ENCODE assay signal across 1 cellular context in the genomic region with DNA sequence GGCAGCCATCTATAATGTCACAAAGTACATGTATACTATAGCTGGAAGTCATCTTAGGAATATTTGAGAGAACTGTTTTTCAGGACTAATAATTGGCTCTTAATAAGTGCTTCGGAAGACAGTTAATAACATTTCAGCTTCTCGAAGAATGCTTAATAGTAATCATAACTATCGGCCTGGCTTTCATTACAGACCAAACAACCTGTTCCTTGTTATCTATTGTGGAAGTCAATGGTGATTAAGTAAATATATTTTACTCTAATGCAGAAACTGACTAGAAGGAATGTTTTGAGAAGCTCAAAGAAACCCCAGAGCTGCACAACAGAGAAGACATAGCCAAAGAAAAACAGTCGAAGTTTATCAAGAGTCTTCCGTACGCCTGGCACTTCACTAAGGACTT.
TF ChIP-seq lines count a peak whose summit lies in the region.

No MANE protein-coding gene starts in this region.

TF ChIP-seq in SK-N-SH treated with all-trans-retinoic acid at 6 μM for 48 hours, 23 proteins besides CTCF, POLR2A, EP300 and RAD21 (continued from another document):
- TF ChIP-seq, protein P1, sequence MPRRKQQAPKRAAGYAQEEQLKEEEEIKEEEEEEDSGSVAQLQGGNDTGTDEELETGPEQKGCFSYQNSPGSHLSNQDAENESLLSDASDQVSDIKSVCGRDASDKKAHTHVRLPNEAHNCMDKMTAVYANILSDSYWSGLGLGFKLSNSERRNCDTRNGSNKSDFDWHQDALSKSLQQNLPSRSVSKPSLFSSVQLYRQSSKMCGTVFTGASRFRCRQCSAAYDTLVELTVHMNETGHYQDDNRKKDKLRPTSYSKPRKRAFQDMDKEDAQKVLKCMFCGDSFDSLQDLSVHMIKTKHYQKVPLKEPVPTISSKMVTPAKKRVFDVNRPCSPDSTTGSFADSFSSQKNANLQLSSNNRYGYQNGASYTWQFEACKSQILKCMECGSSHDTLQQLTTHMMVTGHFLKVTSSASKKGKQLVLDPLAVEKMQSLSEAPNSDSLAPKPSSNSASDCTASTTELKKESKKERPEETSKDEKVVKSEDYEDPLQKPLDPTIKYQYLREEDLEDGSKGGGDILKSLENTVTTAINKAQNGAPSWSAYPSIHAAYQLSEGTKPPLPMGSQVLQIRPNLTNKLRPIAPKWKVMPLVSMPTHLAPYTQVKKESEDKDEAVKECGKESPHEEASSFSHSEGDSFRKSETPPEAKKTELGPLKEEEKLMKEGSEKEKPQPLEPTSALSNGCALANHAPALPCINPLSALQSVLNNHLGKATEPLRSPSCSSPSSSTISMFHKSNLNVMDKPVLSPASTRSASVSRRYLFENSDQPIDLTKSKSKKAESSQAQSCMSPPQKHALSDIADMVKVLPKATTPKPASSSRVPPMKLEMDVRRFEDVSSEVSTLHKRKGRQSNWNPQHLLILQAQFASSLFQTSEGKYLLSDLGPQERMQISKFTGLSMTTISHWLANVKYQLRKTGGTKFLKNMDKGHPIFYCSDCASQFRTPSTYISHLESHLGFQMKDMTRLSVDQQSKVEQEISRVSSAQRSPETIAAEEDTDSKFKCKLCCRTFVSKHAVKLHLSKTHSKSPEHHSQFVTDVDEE (CRISPR knock-in tag; IDR thresholded peaks at IDR 0.05): no peak
- TF ChIP-seq ARNTL (CRISPR knock-in tag; IDR thresholded peaks at IDR 0.05; ENCODE audit: borderline replicate concordance, low read depth): no peak
- TF ChIP-seq, protein P2, sequence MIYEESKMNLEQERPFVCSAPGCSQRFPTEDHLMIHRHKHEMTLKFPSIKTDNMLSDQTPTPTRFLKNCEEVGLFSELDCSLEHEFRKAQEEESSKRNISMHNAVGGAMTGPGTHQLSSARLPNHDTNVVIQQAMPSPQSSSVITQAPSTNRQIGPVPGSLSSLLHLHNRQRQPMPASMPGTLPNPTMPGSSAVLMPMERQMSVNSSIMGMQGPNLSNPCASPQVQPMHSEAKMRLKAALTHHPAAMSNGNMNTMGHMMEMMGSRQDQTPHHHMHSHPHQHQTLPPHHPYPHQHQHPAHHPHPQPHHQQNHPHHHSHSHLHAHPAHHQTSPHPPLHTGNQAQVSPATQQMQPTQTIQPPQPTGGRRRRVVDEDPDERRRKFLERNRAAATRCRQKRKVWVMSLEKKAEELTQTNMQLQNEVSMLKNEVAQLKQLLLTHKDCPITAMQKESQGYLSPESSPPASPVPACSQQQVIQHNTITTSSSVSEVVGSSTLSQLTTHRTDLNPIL (CRISPR knock-in tag; IDR thresholded peaks at IDR 0.05; ENCODE audit: low read depth): no peak
- no peak for TF ChIP-seq TOX (CRISPR knock-in tag; IDR thresholded peaks at IDR 0.05; ENCODE audit: borderline replicate concordance)
- no peak for TF ChIP-seq ZNF565 (CRISPR knock-in tag; conservative IDR thresholded peaks at IDR 0.05; ENCODE audit: low read depth)
- no peak for TF ChIP-seq ESRRG (CRISPR knock-in tag; IDR thresholded peaks at IDR 0.05)
- no peak for TF ChIP-seq ZFP3 (CRISPR knock-in tag; IDR thresholded peaks at IDR 0.05)
- TF ChIP-seq GLIS3 (CRISPR knock-in tag; IDR thresholded peaks at IDR 0.05): no peak
- no peak for TF ChIP-seq OSR1 (CRISPR knock-in tag; IDR thresholded peaks at IDR 0.05)
